1 cellular context compared by ENCODE assay signal in genomic region chr1:1253314-1253713, GRCh38.
TF ChIP-seq lines count a peak whose summit lies in the region.

No MANE protein-coding gene starts in this region.

TF ChIP-seq in HepG2, 621 proteins besides CTCF, POLR2A, EP300 and RAD21:
- TF ChIP-seq ZNF121 (CRISPR knock-in tag; IDR thresholded peaks at IDR 0.05): peak; percentile 91
- no peak for TF ChIP-seq ZFP37 (CRISPR knock-in tag; IDR thresholded peaks at IDR 0.05; ENCODE audit: borderline replicate concordance)
